In the genomic region with DNA sequence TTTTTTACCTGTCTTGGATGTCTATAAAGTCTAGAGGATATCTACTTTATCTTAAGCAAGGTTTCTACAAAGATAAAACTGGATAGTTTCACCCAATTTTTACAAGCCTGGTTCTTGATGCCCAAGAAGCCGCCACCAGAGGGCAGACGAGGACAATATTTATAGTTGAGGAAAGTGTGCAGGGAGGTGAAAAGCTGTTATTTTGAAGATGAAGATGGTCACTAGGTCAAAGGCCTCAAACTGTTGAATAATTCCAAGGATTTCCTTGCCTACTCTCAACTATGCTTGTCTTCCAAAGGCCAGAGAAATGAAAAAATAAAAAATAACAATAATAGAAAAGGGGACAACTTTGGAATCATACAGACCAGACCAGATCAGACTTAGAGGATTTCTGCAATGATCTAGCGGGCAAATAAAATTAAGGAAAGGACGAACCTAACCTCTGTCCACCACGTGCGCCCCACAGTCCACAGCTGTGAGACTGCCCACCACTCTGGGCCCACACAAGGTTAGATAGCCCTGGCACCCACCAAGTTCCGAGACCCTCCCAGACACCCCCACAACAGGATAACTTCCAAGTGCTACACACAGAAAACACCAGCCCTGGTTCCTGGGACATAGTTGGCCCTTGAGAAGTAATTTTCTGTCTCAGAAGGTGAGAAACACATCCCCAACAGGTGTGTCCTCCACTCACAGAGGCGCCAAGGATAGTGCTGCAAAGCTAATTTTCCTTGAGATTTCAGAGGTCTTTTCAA, we compare ENCODE assay signal across 1 cellular context.
TF ChIP-seq lines count a peak whose summit lies in the region.

No MANE protein-coding gene starts in this region.

TF ChIP-seq in GM23338, 12 proteins besides CTCF, POLR2A, EP300 and RAD21 (continued from another document):
- TF ChIP-seq STAT1 (IDR thresholded peaks at IDR 0.05; ENCODE audit: unreplicated experiment) (no peak), NANOG (IDR thresholded peaks at IDR 0.05; ENCODE audit: borderline replicate concordance) (no peak)
